In the genomic region with DNA sequence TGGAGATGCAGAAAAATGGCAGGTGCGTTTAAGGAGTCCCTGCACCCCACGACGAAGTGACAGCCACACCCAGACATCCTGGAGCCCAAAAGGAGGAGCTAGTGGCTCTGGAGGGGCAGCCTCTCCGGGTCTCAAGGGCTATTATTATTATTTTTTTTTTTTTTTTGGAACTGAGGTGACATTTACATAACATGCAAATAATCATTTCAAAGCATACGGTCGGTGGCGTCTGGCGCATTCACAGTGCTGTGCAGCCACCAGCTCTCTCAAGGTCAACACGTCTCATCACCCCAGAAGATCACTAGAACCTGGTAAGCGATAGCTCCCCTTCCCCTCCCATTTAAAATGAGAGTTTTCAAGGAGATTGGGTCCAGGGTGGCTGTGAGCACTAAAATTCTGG, we compare ENCODE assay signal across 24 cellular contexts.
DNase-seq lines count a peak whose midpoint lies in the region; ATAC-seq, FAIRE-seq and TF ChIP-seq lines count a peak whose summit lies in the region.
"Had no signal": no experiment of that assay in that cellular context is flagged by ENCODE, and none has a peak within 500 bp of the region (broad histone marks: within the 10 kb centered on the region; RNA-seq: fewer than 3 reads in every experiment).

No MANE protein-coding gene starts in this region.

- H3K4me3 ChIP-seq in GM12878 (no peak overlapping the region), osteoblast (ENCODE audit: insufficient read depth, low read length) (no peak overlapping the region)
- H3K4me3 ChIP-seq: BLaER1 had no signal

- no peaks in the 10 kb centered on the region for H3K4me1 Mint-ChIP-seq in effector memory CD8-positive, alpha-beta T cell (ENCODE audit: low read depth in 2 of 2)

- WGBS in GM12878 (ENCODE audit: insufficient coverage, insufficient replicate concordance, low lambda C conversion rate, missing lambda C conversion rate): 14% methylated on average over 10 of the region's 10 CpGs

- no peak overlapping the region for H3K4me3 Mint-ChIP-seq in effector memory CD8-positive, alpha-beta T cell
- H3K4me3 Mint-ChIP-seq: B cell; CD4-positive, CD25-positive, alpha-beta regulatory T cell; CD8-positive, alpha-beta T cell had no signal

- no TSS peak for BruUV-seq in GM12878 (replicated peaks; lab: Mats Ljungman, UMichigan)

- SMC1A ChIA-PET in GM12878 (lab: Charles Lee; ENCODE audit: uncharacterized antibody, unreplicated experiment): no interaction called here

- POLR2A ChIA-PET in GM12878 (lab: Charles Lee): interaction anchor here (0.7 kb wide), 1 partner anchor 304 kb away, joined by 8 read pairs; no protein-coding TSS in a partner anchor

- no peak overlapping the region for H3K9ac ChIP-seq in GM12878 (ENCODE audit: control insufficient read depth, insufficient read depth, low read length)
- H3K9ac ChIP-seq: BLaER1 had no signal

- no peak overlapping the region for H3K27ac Mint-ChIP-seq in effector memory CD8-positive, alpha-beta T cell
- H3K27ac Mint-ChIP-seq: B cell; CD4-positive, CD25-positive, alpha-beta regulatory T cell; CD8-positive, alpha-beta T cell had no signal

- H3K79me2 ChIP-seq in GM12878 (ENCODE audit: control insufficient read depth, insufficient read depth, low read length): no peaks in the 10 kb centered on the region
- H3K79me2 ChIP-seq in osteoblast (ENCODE audit: insufficient read depth, low read length): no peaks in the 10 kb centered on the region

- no peaks in the 10 kb centered on the region for H3K27me3 Mint-ChIP-seq in effector memory CD8-positive, alpha-beta T cell
- H3K27me3 Mint-ChIP-seq: B cell; CD4-positive, CD25-positive, alpha-beta regulatory T cell had no signal

- FAIRE-seq in GM12878 (lab: Jason Lieb, UNC): no peak
- FAIRE-seq: A204.1, GM12891, GM18507, H54 had no signal

- TF ChIP-seq EP300 in GM12878 (IDR thresholded peaks at IDR 0.05; ENCODE audit: borderline replicate concordance in 1 of 2, control insufficient read depth in 1 of 2, low read depth in 2 of 2, low read length in 2 of 2): no peak

- intact Hi-C loops in GM12878 (cut with micrococcal nuclease; ENCODE audit: unreplicated experiment): no loop called here

- H3K27ac ChIP-seq in GM12878 (ENCODE audit: control insufficient read depth, insufficient read depth) (no peak overlapping the region), osteoblast (ENCODE audit: low read depth, low read length) (no peak overlapping the region)
- H3K27ac ChIP-seq: 22Rv1, BLaER1, C4-2B had no signal

- RAD21 ChIA-PET in GM12878 (lab: Charles Lee; ENCODE audit: unreplicated experiment): interaction anchor here (0.6 kb wide), 1 partner anchor 855 kb away, joined by 3 read pairs; no protein-coding TSS in a partner anchor

- H3K9me3 ChIP-seq in GM12878 (replicated peaks; ENCODE audit: control insufficient read depth, insufficient read depth, low read length): no peaks in the 10 kb centered on the region
- no peaks in the 10 kb centered on the region for H3K9me3 ChIP-seq in osteoblast (ENCODE audit: low read depth, low read length)
- H3K9me3 ChIP-seq: BLaER1, Caco-2 had no signal

- TF ChIP-seq POLR2A in GM12878 (IDR thresholded peaks at IDR 0.05; ENCODE audit: low read depth, low read length): no peak

- peak; percentile 31 for DNase-seq in activated effector memory CD4-positive, alpha-beta T cell treated with anti-CD3 and anti-CD28 coated beads, Interleukin-2, amount 50 U/mL, for 16 hours
- DNase-seq in activated effector memory CD4-positive, alpha-beta T cell treated with Interleukin-2 at 50 U/mL for 16 hours: no peak
- DNase-seq in GM12878 (ENCODE audit: low read depth, low spot score): no peak
- peak; percentile 81 for DNase-seq in osteoblast (ENCODE audit: insufficient read length, low spot score, missing footprints)
- no peak for DNase-seq in effector memory CD8-positive, alpha-beta T cell
- DNase-seq in T-helper 1 cell: no peak
- DNase-seq: CD4-positive, CD25-positive, alpha-beta regulatory T cell; CD8-positive, alpha-beta T cell; DMS153; DND-41; EL; GDM1; GOT3; HCEC 1CT had no signal

- CTCF ChIA-PET in GM12878 (lab: Yijun Ruan, JAX): no interaction called here

- 0 out of 3 replicates have a peak, but pooled peaks have one; percentile 26 for ATAC-seq in GM12878
- no peak for ATAC-seq in effector memory CD8-positive, alpha-beta T cell (replicated peaks)
- ATAC-seq in GM18861 (IDR thresholded peaks at IDR 0.05; ENCODE audit: unreplicated experiment): no peak
- ATAC-seq: CD8-positive, alpha-beta T cell had no signal

- H3K4me2 ChIP-seq in GM12878 (ENCODE audit: control insufficient read depth, insufficient read depth) (no peak overlapping the region), osteoblast (ENCODE audit: insufficient read depth, low read length) (no peak overlapping the region)
- H3K4me2 ChIP-seq: BLaER1 had no signal

- H3K4me1 ChIP-seq in GM12878 (ENCODE audit: control insufficient read depth, insufficient read depth, low read length) (no peaks in the 10 kb centered on the region), osteoblast (ENCODE audit: insufficient read depth, low read length) (no peaks in the 10 kb centered on the region)
- H3K4me1 ChIP-seq: Caco-2 had no signal

- H2AFZ ChIP-seq in GM12878 (ENCODE audit: control insufficient read depth, low read depth, low read length): no peak overlapping the region
- no peak overlapping the region for H2AFZ ChIP-seq in osteoblast (ENCODE audit: low read length)

- H3K9me3 Mint-ChIP-seq in effector memory CD8-positive, alpha-beta T cell: no peaks in the 10 kb centered on the region
- H3K9me3 Mint-ChIP-seq: CD4-positive, CD25-positive, alpha-beta regulatory T cell; CD8-positive, alpha-beta T cell had no signal

- no peak for TF ChIP-seq RAD21 in GM12878 (IDR thresholded peaks at IDR 0.05; ENCODE audit: insufficient read depth, low read depth, low read length)

- no peaks in the 10 kb centered on the region for H3K36me3 ChIP-seq in GM12878 (ENCODE audit: control insufficient read depth in 2 of 2, insufficient read depth in 2 of 2, low read length in 1 of 2)
- no peaks in the 10 kb centered on the region for H3K36me3 ChIP-seq in osteoblast (ENCODE audit: insufficient read depth, low read length)
- H3K36me3 ChIP-seq: BLaER1 had no signal

- in situ Hi-C loops in GM12878 (cut with MboI): no loop called here

- TF ChIP-seq CTCF in GM12878 (IDR thresholded peaks at IDR 0.05 in 2 of 3, conservative IDR thresholded peaks at IDR 0.05 in 1 of 3; ENCODE audit: control insufficient read depth in 2 of 3, extremely low read depth in 1 of 3, insufficient read depth in 1 of 3, low read depth in 3 of 3, low read length in 3 of 3) (no peak), osteoblast (IDR thresholded peaks at IDR 0.05; ENCODE audit: extremely low read depth, low read depth, low read length) (no peak)

- peaks cover 3% of the 10 kb centered on the region for H3K36me3 Mint-ChIP-seq in effector memory CD8-positive, alpha-beta T cell (ENCODE audit: insufficient read depth)
- H3K36me3 Mint-ChIP-seq: CD4-positive, CD25-positive, alpha-beta regulatory T cell; CD8-positive, alpha-beta T cell had no signal

- no peaks in the 10 kb centered on the region for H4K20me1 ChIP-seq in GM12878 (ENCODE audit: control insufficient read depth, insufficient read depth)
- no peaks in the 10 kb centered on the region for H4K20me1 ChIP-seq in osteoblast (ENCODE audit: insufficient read depth, low read length)
- H4K20me1 ChIP-seq: BLaER1 had no signal

- no peaks in the 10 kb centered on the region for H3K27me3 ChIP-seq in GM12878 (replicated peaks in 1 of 2; ENCODE audit: control insufficient read depth in 2 of 2, insufficient read depth in 2 of 2, low read length in 1 of 2)
- H3K27me3 ChIP-seq in osteoblast (ENCODE audit: insufficient read depth, low read length): no peaks in the 10 kb centered on the region
- H3K27me3 ChIP-seq: BLaER1 had no signal

TF ChIP-seq in GM12878, 131 proteins besides CTCF, POLR2A, EP300 and RAD21:
- no peak for TF ChIP-seq CBX5 (IDR thresholded peaks at IDR 0.05; ENCODE audit: low read depth)
- no peak for TF ChIP-seq HCFC1 (IDR thresholded peaks at IDR 0.05; ENCODE audit: low read length)
- TF ChIP-seq KDM1A (IDR thresholded peaks at IDR 0.05; ENCODE audit: borderline replicate concordance): no peak
- TF ChIP-seq CHD1 (IDR thresholded peaks at IDR 0.05; ENCODE audit: low read depth, low read length): no peak
- TF ChIP-seq, protein P1, sequence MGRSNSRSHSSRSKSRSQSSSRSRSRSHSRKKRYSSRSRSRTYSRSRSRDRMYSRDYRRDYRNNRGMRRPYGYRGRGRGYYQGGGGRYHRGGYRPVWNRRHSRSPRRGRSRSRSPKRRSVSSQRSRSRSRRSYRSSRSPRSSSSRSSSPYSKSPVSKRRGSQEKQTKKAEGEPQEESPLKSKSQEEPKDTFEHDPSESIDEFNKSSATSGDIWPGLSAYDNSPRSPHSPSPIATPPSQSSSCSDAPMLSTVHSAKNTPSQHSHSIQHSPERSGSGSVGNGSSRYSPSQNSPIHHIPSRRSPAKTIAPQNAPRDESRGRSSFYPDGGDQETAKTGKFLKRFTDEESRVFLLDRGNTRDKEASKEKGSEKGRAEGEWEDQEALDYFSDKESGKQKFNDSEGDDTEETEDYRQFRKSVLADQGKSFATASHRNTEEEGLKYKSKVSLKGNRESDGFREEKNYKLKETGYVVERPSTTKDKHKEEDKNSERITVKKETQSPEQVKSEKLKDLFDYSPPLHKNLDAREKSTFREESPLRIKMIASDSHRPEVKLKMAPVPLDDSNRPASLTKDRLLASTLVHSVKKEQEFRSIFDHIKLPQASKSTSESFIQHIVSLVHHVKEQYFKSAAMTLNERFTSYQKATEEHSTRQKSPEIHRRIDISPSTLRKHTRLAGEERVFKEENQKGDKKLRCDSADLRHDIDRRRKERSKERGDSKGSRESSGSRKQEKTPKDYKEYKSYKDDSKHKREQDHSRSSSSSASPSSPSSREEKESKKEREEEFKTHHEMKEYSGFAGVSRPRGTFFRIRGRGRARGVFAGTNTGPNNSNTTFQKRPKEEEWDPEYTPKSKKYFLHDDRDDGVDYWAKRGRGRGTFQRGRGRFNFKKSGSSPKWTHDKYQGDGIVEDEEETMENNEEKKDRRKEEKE (IDR thresholded peaks at IDR 0.05): no peak
- no peak for TF ChIP-seq LARP7 (IDR thresholded peaks at IDR 0.05)
TF ChIP-seq in GM12878: peak in this region for 0.

Comparison
In these comparisons a context has a peak if more than half of its experiments do, and no peak if none do; other contexts are left out.
1. DNase-seq: peak in activated effector memory CD4-positive, alpha-beta T cell treated with anti-CD3 and anti-CD28 coated beads, Interleukin-2, amount 50 U/mL, for 16 hours (single experiment) and osteoblast (single experiment); none in activated effector memory CD4-positive, alpha-beta T cell treated with Interleukin-2 at 50 U/mL for 16 hours (single experiment), GM12878 (single experiment), effector memory CD8-positive, alpha-beta T cell (0 of 3) and T-helper 1 cell (0 of 5).